Comparison of ENCODE assay signal across 25 cellular contexts in genomic region chr12:111803851-111804250, GRCh38.
"Had no signal": no experiment of that assay in that cellular context is flagged by ENCODE, and none has a peak within 500 bp of the region (broad histone marks: within the 10 kb centered on the region; RNA-seq: fewer than 3 reads in every experiment).

No MANE protein-coding gene starts in this region.

- H3K4me1 ChIP-seq: colonic mucosa, esophagus muscularis mucosa, esophagus squamous epithelium, foreskin keratinocyte, gastrocnemius medialis, gastroesophageal sphincter, heart left ventricle, heart right ventricle had no signal

- H3K9me3 ChIP-seq: colonic mucosa, esophagus muscularis mucosa, esophagus squamous epithelium, gastrocnemius medialis, gastroesophageal sphincter, heart left ventricle, heart right ventricle had no signal

- ATAC-seq: effector memory CD8-positive, alpha-beta T cell; esophagus mucosa; foreskin keratinocyte; gastrocnemius medialis; gastroesophageal sphincter; heart left ventricle; heart right ventricle had no signal

- H3K9me3 Mint-ChIP-seq: dendritic cell treated with granulocyte-macrophage colony-stimulating factor and Interleukin-4, amounts not matched to agents 40 ng/mL and 50 ng/mL, for 4 days; effector memory CD8-positive, alpha-beta T cell had no signal

- H3K27ac Mint-ChIP-seq: dendritic cell treated with granulocyte-macrophage colony-stimulating factor and Interleukin-4, amounts not matched to agents 40 ng/mL and 50 ng/mL, for 4 days; effector memory CD8-positive, alpha-beta T cell; endodermal cell had no signal

- H3K4me1 Mint-ChIP-seq: endodermal cell had no signal

- DNase-seq: colonic mucosa; cortex of kidney; dermis blood vessel endothelial cell; dorsolateral prefrontal cortex; effector CD4-positive, alpha-beta T cell; effector CD8-positive, alpha-beta T cell; effector memory CD4-positive, alpha-beta T cell; effector memory CD8-positive, alpha-beta T cell; endodermal cell; erythroblast; esophagus squamous epithelium; foreskin fibroblast; foreskin keratinocyte; foreskin melanocyte; gastrocnemius medialis; glutamatergic neuron; head of caudate nucleus; heart left ventricle; heart right ventricle had no signal

- H3K27ac ChIP-seq: colonic mucosa, coronary artery, dorsolateral prefrontal cortex, epithelial cell of prostate, esophagus muscularis mucosa, esophagus squamous epithelium, foreskin keratinocyte, gastrocnemius medialis, gastroesophageal sphincter, heart left ventricle, heart right ventricle had no signal

- H3K4me3 Mint-ChIP-seq: dendritic cell treated with granulocyte-macrophage colony-stimulating factor and Interleukin-4, amounts not matched to agents 40 ng/mL and 50 ng/mL, for 4 days; effector memory CD8-positive, alpha-beta T cell; endodermal cell had no signal

- H3K27me3 ChIP-seq: colonic mucosa, dorsolateral prefrontal cortex, esophagus muscularis mucosa, esophagus squamous epithelium, foreskin keratinocyte, gastrocnemius medialis, gastroesophageal sphincter, heart left ventricle, heart right ventricle had no signal

- H3K4me3 ChIP-seq: colonic mucosa, coronary artery, dorsolateral prefrontal cortex, esophagus muscularis mucosa, esophagus squamous epithelium, gastrocnemius medialis, gastroesophageal sphincter, heart left ventricle, heart right ventricle had no signal

- H3K27me3 Mint-ChIP-seq: dendritic cell treated with granulocyte-macrophage colony-stimulating factor and Interleukin-4, amounts not matched to agents 40 ng/mL and 50 ng/mL, for 4 days; effector memory CD8-positive, alpha-beta T cell had no signal
